19 cellular contexts compared by ENCODE assay signal in the genomic region with DNA sequence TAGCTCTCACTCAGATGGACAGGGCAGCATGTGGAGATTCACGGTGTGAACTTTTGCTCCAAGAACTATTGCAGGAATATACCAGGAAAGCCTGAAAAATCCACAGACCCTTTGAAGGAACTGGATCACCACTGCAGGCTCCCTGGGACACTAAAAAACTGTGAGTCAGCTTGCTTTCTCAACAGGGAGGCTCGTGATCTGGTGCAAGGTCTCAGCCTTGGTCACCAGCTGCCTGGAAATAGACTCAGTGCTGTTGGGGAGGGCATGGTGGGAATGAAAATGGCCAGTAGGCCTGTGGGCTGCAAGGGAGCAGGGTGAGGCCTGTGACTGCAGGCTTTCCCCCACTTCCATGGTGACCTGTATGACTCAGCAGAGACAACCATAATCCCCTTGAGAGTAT.
"Had no signal": no experiment of that assay in that cellular context is flagged by ENCODE, and none has a peak within 500 bp of the region (broad histone marks: within the 10 kb centered on the region; RNA-seq: fewer than 3 reads in every experiment).

No MANE protein-coding gene starts in this region.

- H3K36me3 ChIP-seq: heart left ventricle, prostate gland, right lobe of liver, upper lobe of right lung had no signal

- DNase-seq: activated CD4-positive, alpha-beta T cell treated with anti-CD3 and anti-CD28 coated beads, Interleukin-2, amount 50 U/mL, for 4 hours; activated CD4-positive, CD25-positive, alpha-beta regulatory T cell treated with anti-CD3 and anti-CD28 coated beads, Interleukin-2, amount 50 U/mL, for 72 hours; activated effector memory CD4-positive, alpha-beta T cell treated with Interleukin-2 at 50 U/mL for 16 hours; activated T-cell treated with anti-CD3 and anti-CD28 coated beads, Interleukin-2, amount 50 U/mL, for 1 hour; anterior cingulate cortex; heart left ventricle; mucosa of descending colon; occipital lobe; right lobe of liver; stimulated activated CD4-positive, alpha-beta T cell treated with anti-CD3 and anti-CD28 coated beads, Interleukin-2, amount 100 ng/mL, for 48 hours; stimulated activated CD8-positive, alpha-beta memory T cell treated with anti-CD3 and anti-CD28 coated beads, Interleukin-4, amount 100 ng/mL, for 48 hours; stimulated activated naive CD8-positive, alpha-beta T cell treated with anti-CD3 and anti-CD28 coated beads, Interleukin-15, Interleukin-2, amounts not matched to agents 100 U/mL and 50 U/mL, for 24 hours; upper lobe of right lung had no signal

- FAIRE-seq: bronchial epithelial cell, endometrium, frontal cortex had no signal

- H3K27me3 ChIP-seq: right lobe of liver, upper lobe of right lung had no signal

- H3K4me1 ChIP-seq: heart left ventricle, prostate gland, right lobe of liver, upper lobe of right lung had no signal

- H3K9me3 ChIP-seq: mucosa of descending colon, prostate gland, right lobe of liver, upper lobe of right lung had no signal

- ATAC-seq: esophagus mucosa; heart left ventricle; left lobe of liver; mucosa of descending colon; right lobe of liver; stimulated activated naive CD8-positive, alpha-beta T cell treated with anti-CD3 and anti-CD28 coated beads, Interleukin-15, Interleukin-2, amounts not matched to agents 100 U/mL and 50 U/mL, for 24 hours; upper lobe of right lung had no signal

- H3K4me3 ChIP-seq: heart left ventricle, mucosa of descending colon, prostate gland, right lobe of liver, upper lobe of right lung had no signal

- H3K27ac ChIP-seq: heart left ventricle, prostate gland, right lobe of liver, upper lobe of right lung had no signal
